Comparison of ENCODE assay signal across 31 cellular contexts in genomic region chr10:116801658-116802057, GRCh38.
"Had no signal": no experiment of that assay in that cellular context is flagged by ENCODE, and none has a peak within 500 bp of the region (broad histone marks: within the 10 kb centered on the region; RNA-seq: fewer than 3 reads in every experiment).

No MANE protein-coding gene starts in this region.

- H3K9me3 ChIP-seq: adrenal gland, ascending aorta, body of pancreas, breast epithelium had no signal

- H3K27me3 ChIP-seq: adrenal gland, ascending aorta, brain microvascular endothelial cell had no signal

- H3K36me3 ChIP-seq: adrenal gland, ascending aorta, brain microvascular endothelial cell, breast epithelium, cardiac muscle cell had no signal

- DNase-seq: activated effector memory CD4-positive, alpha-beta T cell treated with anti-CD3 and anti-CD28 coated beads, Interleukin-2, amount 50 U/mL, for 16 hours; activated effector memory CD4-positive, alpha-beta T cell treated with Interleukin-2 at 50 U/mL for 16 hours; activated gamma-delta T cell; activated gamma-delta T cell treated with Interleukin-2 at 50 U/mL for 16 hours; activated naive CD4-positive, alpha-beta T cell; activated naive CD4-positive, alpha-beta T cell treated with anti-CD3 and anti-CD28 coated beads for 36 hours; activated naive CD4-positive, alpha-beta T cell treated with anti-CD3 and anti-CD28 coated beads, Interleukin-2, amount 10 ng/mL, durations not matched to agents 7 days and 5 days; activated naive CD4-positive, alpha-beta T cell treated with anti-CD3 and anti-CD28 coated beads, Interleukin-2, amount 50 U/mL, for 16 hours; activated naive CD4-positive, alpha-beta T cell treated with Interleukin-2 at 50 U/mL for 16 hours; activated naive CD8-positive, alpha-beta T cell treated with anti-CD3 and anti-CD28 coated beads for 36 hours; activated naive CD8-positive, alpha-beta T cell treated with anti-CD3 and anti-CD28 coated beads, Interleukin-2, amount 10 ng/mL, durations not matched to agents 7 days and 5 days; activated naive CD8-positive, alpha-beta T cell treated with anti-CD3 and anti-CD28 coated beads, Interleukin-2, amount 50 U/mL, for 24 hours; activated T-cell treated with anti-CD3 and anti-CD28 coated beads, Interleukin-2, amount 50 U/mL, for 24 hours; activated T-cell treated with anti-CD3 and anti-CD28 coated beads, Interleukin-2, amount 50 U/mL, for 4 hours; activated T-cell treated with anti-CD3 and anti-CD28 coated beads, Interleukin-2, amount 50 U/mL, for 48 hours; activated T-cell treated with anti-CD3 and anti-CD28 coated beads, Interleukin-2, amount 50 U/mL, for 72 hours; adrenal gland; amniotic stem cell; amygdala; anterior cingulate cortex; aorta; body of pancreas; brain microvascular endothelial cell; caudate nucleus; central memory CD4-positive, alpha-beta T cell; cerebellar nuclear complex had no signal

- H3K27ac ChIP-seq: adrenal gland, ascending aorta, body of pancreas, brain microvascular endothelial cell, breast epithelium, cardiac muscle cell had no signal

- H3K4me3 ChIP-seq: adrenal gland, ascending aorta, body of pancreas, breast epithelium, cardiac muscle cell had no signal

- H3K4me1 ChIP-seq: adrenal gland, ascending aorta, body of pancreas, breast epithelium had no signal

- ATAC-seq: activated naive CD4-positive, alpha-beta T cell treated with anti-CD3 and anti-CD28 coated beads, Interleukin-2, amount 50 U/mL, for 72 hours; activated naive CD8-positive, alpha-beta T cell treated with anti-CD3 and anti-CD28 coated beads, Interleukin-2, amount 50 U/mL, for 24 hours; activated T-cell treated with anti-CD3 and anti-CD28 coated beads, Interleukin-2, amount 50 U/mL, for 4 hours; activated T-cell treated with anti-CD3 and anti-CD28 coated beads, Interleukin-2, amount 50 U/mL, for 72 hours; activated T-helper 17 cell treated with anti-CD3 and anti-CD28 coated beads, Interleukin-2, amount 50 U/mL, for 72 hours; body of pancreas had no signal
